ENCODE assay signal across 9 cellular contexts in the genomic region with DNA sequence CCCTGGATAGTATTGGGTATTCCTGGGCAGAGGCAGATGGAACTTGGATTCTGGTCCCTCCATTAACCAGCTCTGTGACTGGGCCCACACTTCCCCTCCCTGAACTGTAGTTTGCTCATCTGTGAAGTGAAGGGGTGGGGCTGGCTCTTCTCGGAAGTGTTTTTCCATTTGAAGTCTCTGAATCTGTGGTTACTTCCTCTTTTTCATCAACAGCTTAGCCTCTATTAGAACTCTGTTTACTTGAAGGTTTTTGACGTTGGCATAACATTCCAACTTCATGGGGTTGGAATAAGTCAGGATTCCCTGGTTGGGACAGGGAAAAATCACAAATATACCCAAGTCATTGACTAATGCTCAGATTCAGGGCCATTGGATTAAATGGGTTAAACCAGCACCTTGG. TPM values are rescaled to one million over a fixed set of nuclear protein-coding genes. Genes with fewer than 3 reads are reported as not detected.
DNase-seq lines count a peak whose midpoint lies in the region; ATAC-seq and TF ChIP-seq lines count a peak whose summit lies in the region.
"Had no signal": no experiment of that assay in that cellular context is flagged by ENCODE, and none has a peak within 500 bp of the region (broad histone marks: within the 10 kb centered on the region; RNA-seq: fewer than 3 reads in every experiment).

No MANE protein-coding gene starts in this region.

- no peaks in the 10 kb centered on the region for H3K9me2 ChIP-seq in DOHH2 (replicated peaks; ENCODE audit: control insufficient read depth, low read length)

- peak overlapping the region; percentile 76 for H3K4me3 ChIP-seq in DOHH2 (ENCODE audit: low read length)
- H3K4me3 ChIP-seq in spleen = peak overlapping the region in 5 of 8 donors; percentile 13 to 81 (median 68)

- H3K9me3 ChIP-seq in DOHH2 (ENCODE audit: control insufficient read depth, insufficient read depth, low read length) (no peaks in the 10 kb centered on the region), KOPT-K1 (ENCODE audit: insufficient read depth, low read length, poor library complexity, severe bottlenecking) (no peaks in the 10 kb centered on the region), spleen (no peaks in the 10 kb centered on the region)

- WGBS in spleen, 5 donors = 11 to 34% (median 19%) methylated on average over 2 of the region's 2 CpGs

- no peak for TF ChIP-seq CTCF in DOHH2 (IDR thresholded peaks at IDR 0.05; ENCODE audit: low read depth, low read length, poor library complexity, severe bottlenecking)
- TF ChIP-seq CTCF in spleen (IDR thresholded peaks at IDR 0.05 in 8 of 11, conservative IDR thresholded peaks at IDR 0.05 in 3 of 11) = no peak
- no peak for TF ChIP-seq CTCF in progenitor cell of endocrine pancreas (IDR thresholded peaks at IDR 0.05; ENCODE audit: unreplicated experiment)

- peaks cover 38% of the 10 kb centered on the region for H3K27me3 Mint-ChIP-seq in progenitor cell of endocrine pancreas

- H3K36me3 ChIP-seq in DOHH2 (ENCODE audit: control insufficient read depth, low read length) = peaks cover 82% of the 10 kb centered on the region
- no peaks in the 10 kb centered on the region for H3K36me3 ChIP-seq in KOPT-K1 (ENCODE audit: insufficient read depth, low read length)
- H3K36me3 ChIP-seq in spleen = peaks cover 0 to 45% (median 0%) of the 10 kb centered on the region in 6 donors

- H3K27me3 ChIP-seq in DOHH2 (ENCODE audit: control insufficient read depth, low read length) (no peaks in the 10 kb centered on the region), spleen (replicated peaks in 1 of 7) (no peaks in the 10 kb centered on the region)

- H3K4me2 ChIP-seq in DOHH2 (ENCODE audit: low read length) = peak overlapping the region; percentile 90

- peaks cover 14% of the 10 kb centered on the region; the same call in 1 of the 2 replicates for H4K20me1 ChIP-seq in DOHH2 (ENCODE audit: control insufficient read depth, insufficient read depth, low read depth, low read length)

- peaks cover 77% of the 10 kb centered on the region for H3K4me1 ChIP-seq in DOHH2 (ENCODE audit: control insufficient read depth, low read length)
- peaks cover 37 to 90% (median 87%) of the 10 kb centered on the region in 6 donors for H3K4me1 ChIP-seq in spleen

- H3K79me2 ChIP-seq in DOHH2 (ENCODE audit: control insufficient read depth, low read length) = peaks cover 86% of the 10 kb centered on the region

- no peaks in the 10 kb centered on the region for H3K9me3 Mint-ChIP-seq in progenitor cell of endocrine pancreas (ENCODE audit: low read depth)
- H3K9me3 Mint-ChIP-seq: neural crest cell had no signal

- H3K4me3 Mint-ChIP-seq in progenitor cell of endocrine pancreas (ENCODE audit: low read depth) = no peak overlapping the region
- H3K4me3 Mint-ChIP-seq: neural crest cell had no signal

- H3F3A ChIP-seq in DOHH2 (ENCODE audit: control insufficient read depth, insufficient read depth) = peaks cover 8% of the 10 kb centered on the region

- intact Hi-C loops in spleen (cut with DNase I; ENCODE audit: low total_unique reads) = no loop called here

- H3K4me1 Mint-ChIP-seq in progenitor cell of endocrine pancreas (ENCODE audit: low read depth) = peaks cover 6% of the 10 kb centered on the region

- peak overlapping the region; percentile 83 for H3K27ac ChIP-seq in DOHH2 (ENCODE audit: low read depth, low read length)
- H3K27ac ChIP-seq in KOPT-K1 (ENCODE audit: low read depth, low read length, poor library complexity, severe bottlenecking) = peak overlapping the region; percentile 62
- peak overlapping the region; percentile 68 to 95 (median 89) for H3K27ac ChIP-seq in spleen

- H3K36me3 Mint-ChIP-seq in progenitor cell of endocrine pancreas (ENCODE audit: insufficient read depth) = no peaks in the 10 kb centered on the region

- DNase-seq in activated T-cell treated with anti-CD3 and anti-CD28 coated beads for 24 hours (ENCODE audit: low read depth) = peak; percentile 47
- peak; percentile 86 for DNase-seq in spleen
- no peak for DNase-seq in progenitor cell of endocrine pancreas (ENCODE audit: low spot score, unreplicated experiment)
- no peak for DNase-seq in globus pallidus (ENCODE audit: low spot score)
- no peak for DNase-seq in hepatic stellate cell (ENCODE audit: low spot score)

- no peak for TF ChIP-seq POLR2A in spleen (IDR thresholded peaks at IDR 0.05)

- H3K27ac Mint-ChIP-seq in progenitor cell of endocrine pancreas = no peak overlapping the region

- peak; percentile 61 for ATAC-seq in GM21447 (IDR thresholded peaks at IDR 0.05; ENCODE audit: unreplicated experiment)

RNA-seq across cellular contexts. Expression of a gene that starts 3.6 kb away (rescaled TPM):
- 100 to 1,000 TPM in 1 of 7 donors, 10 to 100 TPM in 6; 45.9 to 111 (median 52.0) TPM for total RNA-seq in spleen
- polyA plus RNA-seq in spleen = 10 to 100 TPM; 13.7 to 19.1 (median 18.7) TPM
- total RNA-seq in progenitor cell of endocrine pancreas = 2.4 and 2.8 TPM in 2 replicates

Comparison
In these comparisons a context has a peak if more than half of its experiments do, and no peak if none do; other contexts are left out.
1. DNase-seq: peak in activated T-cell treated with anti-CD3 and anti-CD28 coated beads for 24 hours (single experiment) and spleen (single experiment); none in progenitor cell of endocrine pancreas (single experiment), globus pallidus (single experiment) and hepatic stellate cell (single experiment).
2. RNA of a gene that starts 3.6 kb away (total RNA-seq): 45.9 to 111 TPM in spleen; 2.4 to 2.8 TPM in progenitor cell of endocrine pancreas; every median in the first group is over 10 times any median in the second.
3. Peak in every context shown above with its lines, with median percentiles within 50 percentile points of each other: H3K27ac ChIP-seq.